In genomic region chr14:31456841-31457664, GRCh38 we compare ENCODE assay signal across 1 cellular context.
A peak's percentile ranks its signal among the peaks of the same experiment; 100 is the strongest.
TF ChIP-seq lines count a peak whose summit lies in the region.

Gene DTD2 (minus strand): TSS chr14:31457506. CDS start chr14:31457393, 113 bp downstream.

TF ChIP-seq in HepG2, 621 proteins besides CTCF, POLR2A, EP300 and RAD21 (continued from another document and continues in another):
- TF ChIP-seq KAT2B (IDR thresholded peaks at IDR 0.05; ENCODE audit: borderline replicate concordance, low read depth, low read length) (no peak), TERF1 (CRISPR knock-in tag; IDR thresholded peaks at IDR 0.05) (peak; percentile 96), MNT (IDR thresholded peaks at IDR 0.05) (peak; percentile 82), NR0B2 (CRISPR knock-in tag; IDR thresholded peaks at IDR 0.05) (peak; percentile 99), RARA (CRISPR knock-in tag; IDR thresholded peaks at IDR 0.05) (peak; percentile 64), YEATS4 (CRISPR knock-in tag; IDR thresholded peaks at IDR 0.05; ENCODE audit: borderline replicate concordance) (peak; percentile 100), SRSF1 (optimal IDR thresholded peaks at IDR 0.05; ENCODE audit: low read depth, low read length) (peak; percentile 90), ZBTB14 (CRISPR knock-in tag; IDR thresholded peaks at IDR 0.05) (peak; percentile 65; the same call in 1 of the 2 replicates), FUBP1 (CRISPR knock-in tag; IDR thresholded peaks at IDR 0.05; ENCODE audit: borderline replicate concordance) (no peak; the same call in 1 of the 2 replicates), ZNF788 (CRISPR knock-in tag; IDR thresholded peaks at IDR 0.05; ENCODE audit: borderline replicate concordance) (peak; percentile 100), SRSF9 (IDR thresholded peaks at IDR 0.05; ENCODE audit: borderline replicate concordance, insufficient read depth, low read depth, low read length, poor library complexity, severe bottlenecking) (no peak), POLR2G (IDR thresholded peaks at IDR 0.05; ENCODE audit: low read depth, low read length) (peak; percentile 100), ZNF558 (CRISPR knock-in tag; IDR thresholded peaks at IDR 0.05; ENCODE audit: borderline replicate concordance) (peak; percentile 100; the same call in 1 of the 2 replicates), MLXIP (CRISPR knock-in tag; IDR thresholded peaks at IDR 0.05; ENCODE audit: borderline replicate concordance) (peak; percentile 94), RELA (CRISPR knock-in tag; IDR thresholded peaks at IDR 0.05) (peak; percentile 97), ZNF512 (CRISPR knock-in tag; IDR thresholded peaks at IDR 0.05) (peak; percentile 98), GABPA (IDR thresholded peaks at IDR 0.05; ENCODE audit: low read depth, low read length) (no peak), GABPA (CRISPR knock-in tag; IDR thresholded peaks at IDR 0.05; ENCODE audit: low read depth) (peak; percentile 56), FOXP1 (IDR thresholded peaks at IDR 0.05) (no peak), FOXP1 (CRISPR knock-in tag; IDR thresholded peaks at IDR 0.05) (peak; percentile 18), SIN3A (IDR thresholded peaks at IDR 0.05; ENCODE audit: borderline replicate concordance, low read depth, low read length) (peak; percentile 94; the same call in 1 of the 2 replicates), DBP (CRISPR knock-in tag; IDR thresholded peaks at IDR 0.05; ENCODE audit: not compliant biosample characterization) (peak; percentile 99), ZMYM4 (CRISPR knock-in tag; IDR thresholded peaks at IDR 0.05) (peak; percentile 99), ZNF441 (CRISPR knock-in tag; IDR thresholded peaks at IDR 0.05; ENCODE audit: borderline replicate concordance) (peak; percentile 93), PATZ1 (CRISPR knock-in tag; IDR thresholded peaks at IDR 0.05) (peak; percentile 97), ZNF276 (CRISPR knock-in tag; IDR thresholded peaks at IDR 0.05; ENCODE audit: low read depth) (peak; percentile 99), HOXA9 (CRISPR knock-in tag; IDR thresholded peaks at IDR 0.05; ENCODE audit: borderline replicate concordance) (peak; percentile 94; the same call in 1 of the 2 replicates), PHB2 (IDR thresholded peaks at IDR 0.05; ENCODE audit: partially characterized antibody) (no peak), ISL2 (CRISPR knock-in tag; IDR thresholded peaks at IDR 0.05) (peak; percentile 95), ZNF124 (CRISPR knock-in tag; IDR thresholded peaks at IDR 0.05) (peak; percentile 94), E2F5 (CRISPR knock-in tag; conservative IDR thresholded peaks at IDR 0.05) (peak; percentile 86; the same call in 1 of the 2 replicates), DRAP1 (CRISPR knock-in tag; IDR thresholded peaks at IDR 0.05) (peak; percentile 99), ZNF33A (CRISPR knock-in tag; IDR thresholded peaks at IDR 0.05; ENCODE audit: borderline replicate concordance) (peak; percentile 99), HOMEZ (CRISPR knock-in tag; IDR thresholded peaks at IDR 0.05; ENCODE audit: low read depth) (peak; percentile 98), ZNF576 (CRISPR knock-in tag; IDR thresholded peaks at IDR 0.05) (peak; percentile 97), SMC3 (IDR thresholded peaks at IDR 0.05; ENCODE audit: low read length) (no peak; the same call in 1 of the 2 replicates), TRIM24 (CRISPR knock-in tag; IDR thresholded peaks at IDR 0.05) (0 out of 2 replicates have a peak, but pooled peaks have one; percentile 15)
